21 cellular contexts compared by ENCODE assay signal in genomic region chr10:115951242-115951641, GRCh38.
"Had no signal": no experiment of that assay in that cellular context is flagged by ENCODE, and none has a peak within 500 bp of the region (broad histone marks: within the 10 kb centered on the region; RNA-seq: fewer than 3 reads in every experiment).

No MANE protein-coding gene starts in this region.

- FAIRE-seq: kidney had no signal

- H3K27me3 ChIP-seq: adrenal gland, cardiac muscle cell, neutrophil, tibial artery, uterus had no signal

- DNase-seq: activated CD4-positive, alpha-beta memory T cell treated with anti-CD3 and anti-CD28 coated beads for 36 hours; activated T-cell treated with anti-CD3 and anti-CD28 coated beads, Interleukin-2, amount 50 U/mL, for 24 hours; adrenal gland; hippocampal formation; kidney; left ventricle myocardium superior; mesenchymal stem cell; naive thymus-derived CD8-positive, alpha-beta T cell; posterior cingulate gyrus; retina; stimulated activated CD4-positive, alpha-beta T cell treated with anti-CD3 and anti-CD28 coated beads, Interleukin-15, amount 100 ng/mL, for 24 hours; stimulated activated CD4-positive, alpha-beta T cell treated with anti-CD3 and anti-CD28 coated beads, Interleukin-4, amount 100 ng/mL, for 1 hour; stimulated activated naive B cell treated with anti-CD40 and anti-IgM and Interleukin-4, amounts not matched to agents 10 μg/mL and 1 μg/mL and 100 μg/mL, for 72 hours; tibial artery; uterus; WERI-Rb-1 had no signal

- H3K36me3 Mint-ChIP-seq: activated CD4-positive, alpha-beta memory T cell treated with anti-CD3 and anti-CD28 coated beads for 36 hours; activated naive CD4-positive, alpha-beta T cell treated with anti-CD3 and anti-CD28 coated beads, Interleukin-2, amount 50 U/mL, for 24 hours; stimulated activated naive B cell treated with anti-CD40 and anti-IgM and Interleukin-4, amounts not matched to agents 10 μg/mL and 1 μg/mL and 100 μg/mL, for 72 hours had no signal

- H3K4me3 Mint-ChIP-seq: activated CD4-positive, alpha-beta memory T cell treated with anti-CD3 and anti-CD28 coated beads for 36 hours; activated naive CD4-positive, alpha-beta T cell treated with anti-CD3 and anti-CD28 coated beads, Interleukin-2, amount 50 U/mL, for 24 hours; activated T-cell treated with anti-CD3 and anti-CD28 coated beads, Interleukin-2, amount 50 U/mL, for 24 hours; naive thymus-derived CD8-positive, alpha-beta T cell; stimulated activated naive B cell treated with anti-CD40 and anti-IgM and Interleukin-4, amounts not matched to agents 10 μg/mL and 1 μg/mL and 100 μg/mL, for 72 hours had no signal

- H3K9me3 Mint-ChIP-seq: activated CD4-positive, alpha-beta memory T cell treated with anti-CD3 and anti-CD28 coated beads for 36 hours; activated naive CD4-positive, alpha-beta T cell treated with anti-CD3 and anti-CD28 coated beads, Interleukin-2, amount 50 U/mL, for 24 hours; activated T-cell treated with anti-CD3 and anti-CD28 coated beads, Interleukin-2, amount 50 U/mL, for 24 hours; naive thymus-derived CD8-positive, alpha-beta T cell; stimulated activated naive B cell treated with anti-CD40 and anti-IgM and Interleukin-4, amounts not matched to agents 10 μg/mL and 1 μg/mL and 100 μg/mL, for 72 hours had no signal

- H3K27ac Mint-ChIP-seq: activated CD4-positive, alpha-beta memory T cell treated with anti-CD3 and anti-CD28 coated beads for 36 hours; activated naive CD4-positive, alpha-beta T cell treated with anti-CD3 and anti-CD28 coated beads, Interleukin-2, amount 50 U/mL, for 24 hours; activated T-cell treated with anti-CD3 and anti-CD28 coated beads, Interleukin-2, amount 50 U/mL, for 24 hours; naive thymus-derived CD8-positive, alpha-beta T cell; stimulated activated naive B cell treated with anti-CD40 and anti-IgM and Interleukin-4, amounts not matched to agents 10 μg/mL and 1 μg/mL and 100 μg/mL, for 72 hours had no signal

- H3K27ac ChIP-seq: adrenal gland, cardiac muscle cell, neutrophil, skin epidermis, uterus, WERI-Rb-1 had no signal

- H3K4me1 ChIP-seq: uterus had no signal

- H3K36me3 ChIP-seq: adrenal gland, cardiac muscle cell, neutrophil, tibial artery, uterus, WERI-Rb-1 had no signal

- ATAC-seq: esophagus mucosa; left ventricle myocardium superior; naive thymus-derived CD8-positive, alpha-beta T cell; stimulated activated naive B cell treated with anti-CD40 and anti-IgM and Interleukin-4, amounts not matched to agents 10 μg/mL and 1 μg/mL and 100 μg/mL, for 72 hours had no signal

- H3K4me3 ChIP-seq: adrenal gland, cardiac muscle cell, skin epidermis, tibial artery, uterus had no signal

- H3K4me1 Mint-ChIP-seq: activated naive CD4-positive, alpha-beta T cell treated with anti-CD3 and anti-CD28 coated beads, Interleukin-2, amount 50 U/mL, for 24 hours; naive thymus-derived CD8-positive, alpha-beta T cell; stimulated activated naive B cell treated with anti-CD40 and anti-IgM and Interleukin-4, amounts not matched to agents 10 μg/mL and 1 μg/mL and 100 μg/mL, for 72 hours had no signal

- H3K27me3 Mint-ChIP-seq: activated CD4-positive, alpha-beta memory T cell treated with anti-CD3 and anti-CD28 coated beads for 36 hours; activated naive CD4-positive, alpha-beta T cell treated with anti-CD3 and anti-CD28 coated beads, Interleukin-2, amount 50 U/mL, for 24 hours; activated T-cell treated with anti-CD3 and anti-CD28 coated beads, Interleukin-2, amount 50 U/mL, for 24 hours; naive thymus-derived CD8-positive, alpha-beta T cell; stimulated activated naive B cell treated with anti-CD40 and anti-IgM and Interleukin-4, amounts not matched to agents 10 μg/mL and 1 μg/mL and 100 μg/mL, for 72 hours had no signal

- H3K9me3 ChIP-seq: adrenal gland, neutrophil, tibial artery, uterus had no signal
